11 cellular contexts compared by ENCODE assay signal in genomic region chr3:9416139-9416780, GRCh38. TPM values are rescaled to one million over a fixed set of nuclear protein-coding genes. Genes with fewer than 3 reads are reported as not detected.
A peak's percentile ranks its signal among the peaks of the same experiment; 100 is the strongest.
DNase-seq lines count a peak whose midpoint lies in the region; ATAC-seq and TF ChIP-seq lines count a peak whose summit lies in the region.
"Had no signal": no experiment of that assay in that cellular context is flagged by ENCODE, and none has a peak within 500 bp of the region (broad histone marks: within the 10 kb centered on the region; RNA-seq: fewer than 3 reads in every experiment).

No MANE protein-coding gene starts in this region.

- H3F3A ChIP-seq in GM23338 (replicated peaks; ENCODE audit: low read depth), result no peaks in the 10 kb centered on the region

- peaks cover 100% of the 10 kb centered on the region for H3K79me2 ChIP-seq in GM23338 (replicated peaks; ENCODE audit: insufficient read depth)

- ATAC-seq in GM23338 (no peak), mucosa of descending colon (peak; percentile 65), HG02840 (IDR thresholded peaks at IDR 0.05; ENCODE audit: low FRiP score, unreplicated experiment) (no peak), GM19351 (IDR thresholded peaks at IDR 0.05; ENCODE audit: unreplicated experiment) (no peak)
- ATAC-seq: GM12878, sciatic nerve had no signal

- no peak overlapping the region for H3K27ac ChIP-seq in GM23338 (ENCODE audit: low read depth)

- H3K36me3 Mint-ChIP-seq in GM23338 (ENCODE audit: low read depth), result peaks cover 10% of the 10 kb centered on the region
- H3K36me3 Mint-ChIP-seq in chondrocyte (ENCODE audit: low read depth), result peaks cover 2% of the 10 kb centered on the region

- H3K9me3 Mint-ChIP-seq in GM23338 (no peaks in the 10 kb centered on the region), chondrocyte (ENCODE audit: low read depth) (no peaks in the 10 kb centered on the region)

- peaks cover 53% of the 10 kb centered on the region for H4K20me1 ChIP-seq in GM23338 (replicated peaks; ENCODE audit: insufficient read depth)

- intact Hi-C loops in mucosa of descending colon (cut with DNase I, micrococcal nuclease), result no loop called here

- DNase-seq in AG10803 (ENCODE audit: low read depth) (peak; percentile 71), GM23338 (ENCODE audit: low spot score) (no peak), chondrocyte (ENCODE audit: low spot score) (no peak), mucosa of descending colon (no peak), NCI-H187 treated with DMSO at 0.1 percent for 48 hours (lab: John Stamatoyannopoulos, UW) (no peak), NCI-H69 (lab: John Stamatoyannopoulos, UW) (no peak)
- DNase-seq: NCI-H2107 had no signal

- H2AFZ ChIP-seq in GM23338, result no peak overlapping the region

- H3K27me3 Mint-ChIP-seq in GM23338 (ENCODE audit: insufficient read depth, low read depth, poor library complexity) (peaks cover 9% of the 10 kb centered on the region), chondrocyte (ENCODE audit: low read depth) (no peaks in the 10 kb centered on the region)

- H3K27ac Mint-ChIP-seq in GM23338 (peak overlapping the region; percentile 45), chondrocyte (ENCODE audit: unreplicated experiment) (peak overlapping the region; percentile 6)

- H3K4me2 ChIP-seq in GM23338, result no peak overlapping the region

- H3K9me2 ChIP-seq in GM23338 (ENCODE audit: insufficient read depth), result no peaks in the 10 kb centered on the region

- H3K36me3 ChIP-seq in GM23338 (ENCODE audit: insufficient read depth) (no peaks in the 10 kb centered on the region), mucosa of descending colon (ENCODE audit: low read depth) (no peaks in the 10 kb centered on the region)

- H3K4me3 Mint-ChIP-seq in GM23338 (no peak overlapping the region), chondrocyte (ENCODE audit: unreplicated experiment) (no peak overlapping the region)

- H3K4me3 ChIP-seq in AG10803 (ENCODE audit: low read length) (no peak overlapping the region), GM23338 (no peak overlapping the region), mucosa of descending colon (no peak overlapping the region)
- H3K4me3 ChIP-seq: GM12878 had no signal

- H3K4me1 ChIP-seq in GM23338 (ENCODE audit: insufficient read depth) (peaks cover 11% of the 10 kb centered on the region), mucosa of descending colon (ENCODE audit: low read depth) (peaks cover 23% of the 10 kb centered on the region)

- H3K27me3 ChIP-seq in GM23338 (ENCODE audit: insufficient read depth), result no peaks in the 10 kb centered on the region

- TF ChIP-seq CTCF in AG10803 (conservative IDR thresholded peaks at IDR 0.05; ENCODE audit: low read length) (no peak), GM23338 (conservative IDR thresholded peaks at IDR 0.05; ENCODE audit: low read depth in 2 of 2) (no peak), chondrocyte (IDR thresholded peaks at IDR 0.05) (no peak), mucosa of descending colon (IDR thresholded peaks at IDR 0.05) (no peak)

- H3K4me1 Mint-ChIP-seq in GM23338 (peaks cover 36% of the 10 kb centered on the region), chondrocyte (ENCODE audit: low read depth) (peaks cover 49% of the 10 kb centered on the region)

- no peaks in the 10 kb centered on the region for H3K9me3 ChIP-seq in mucosa of descending colon

TF ChIP-seq in GM23338, 12 proteins besides CTCF, POLR2A, EP300 and RAD21 (continues in another document):
- TF ChIP-seq ZNF331 (CRISPR knock-in tag; IDR thresholded peaks at IDR 0.05; ENCODE audit: low read depth), result no peak
- TF ChIP-seq ZNF114 (CRISPR knock-in tag; IDR thresholded peaks at IDR 0.05), result no peak
- TF ChIP-seq POLR2AphosphoS5 (IDR thresholded peaks at IDR 0.05; ENCODE audit: low read depth), result no peak
- TF ChIP-seq STAT1 (IDR thresholded peaks at IDR 0.05; ENCODE audit: unreplicated experiment), result no peak
- TF ChIP-seq NANOG (IDR thresholded peaks at IDR 0.05; ENCODE audit: borderline replicate concordance), result no peak
- TF ChIP-seq ETS1 (IDR thresholded peaks at IDR 0.05), result no peak
- TF ChIP-seq, protein P1, sequence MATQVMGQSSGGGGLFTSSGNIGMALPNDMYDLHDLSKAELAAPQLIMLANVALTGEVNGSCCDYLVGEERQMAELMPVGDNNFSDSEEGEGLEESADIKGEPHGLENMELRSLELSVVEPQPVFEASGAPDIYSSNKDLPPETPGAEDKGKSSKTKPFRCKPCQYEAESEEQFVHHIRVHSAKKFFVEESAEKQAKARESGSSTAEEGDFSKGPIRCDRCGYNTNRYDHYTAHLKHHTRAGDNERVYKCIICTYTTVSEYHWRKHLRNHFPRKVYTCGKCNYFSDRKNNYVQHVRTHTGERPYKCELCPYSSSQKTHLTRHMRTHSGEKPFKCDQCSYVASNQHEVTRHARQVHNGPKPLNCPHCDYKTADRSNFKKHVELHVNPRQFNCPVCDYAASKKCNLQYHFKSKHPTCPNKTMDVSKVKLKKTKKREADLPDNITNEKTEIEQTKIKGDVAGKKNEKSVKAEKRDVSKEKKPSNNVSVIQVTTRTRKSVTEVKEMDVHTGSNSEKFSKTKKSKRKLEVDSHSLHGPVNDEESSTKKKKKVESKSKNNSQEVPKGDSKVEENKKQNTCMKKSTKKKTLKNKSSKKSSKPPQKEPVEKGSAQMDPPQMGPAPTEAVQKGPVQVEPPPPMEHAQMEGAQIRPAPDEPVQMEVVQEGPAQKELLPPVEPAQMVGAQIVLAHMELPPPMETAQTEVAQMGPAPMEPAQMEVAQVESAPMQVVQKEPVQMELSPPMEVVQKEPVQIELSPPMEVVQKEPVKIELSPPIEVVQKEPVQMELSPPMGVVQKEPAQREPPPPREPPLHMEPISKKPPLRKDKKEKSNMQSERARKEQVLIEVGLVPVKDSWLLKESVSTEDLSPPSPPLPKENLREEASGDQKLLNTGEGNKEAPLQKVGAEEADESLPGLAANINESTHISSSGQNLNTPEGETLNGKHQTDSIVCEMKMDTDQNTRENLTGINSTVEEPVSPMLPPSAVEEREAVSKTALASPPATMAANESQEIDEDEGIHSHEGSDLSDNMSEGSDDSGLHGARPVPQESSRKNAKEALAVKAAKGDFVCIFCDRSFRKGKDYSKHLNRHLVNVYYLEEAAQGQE (IDR thresholded peaks at IDR 0.05; ENCODE audit: unreplicated experiment), result no peak
- TF ChIP-seq CREB1 (CRISPR knock-in tag; IDR thresholded peaks at IDR 0.05; ENCODE audit: low read depth), result no peak

RNA-seq across cellular contexts. Expression of gene SETD5, which starts 18.8 kb away (rescaled TPM):
- 140 and 172 TPM in 2 replicates for total RNA-seq in GM23338 (2014; rRNA removed; shearing (Covaris generic))
- 132 and 143 TPM in 2 replicates for polyA plus RNA-seq in GM23338 (2016; fragmentation: Nextera tagmentation; extraction: Ambion mirVana)
- total RNA-seq in chondrocyte, result 122 to 145 TPM (median 123 TPM) in 3 replicates
- 100 to 1,000 TPM in 2 of 3 donors, 10 to 100 TPM in 1; 94.8 to 132 (median 101) TPM for total RNA-seq in mucosa of descending colon

RNA-seq across cellular contexts. Expression of gene THUMPD3, which starts 53.4 kb away (rescaled TPM):
- total RNA-seq in GM23338 (2014; rRNA removed; shearing (Covaris generic)), result 30.1 and 37.3 TPM in 2 replicates
- 45.2 and 54.1 TPM in 2 replicates for polyA plus RNA-seq in GM23338 (2016; fragmentation: Nextera tagmentation; extraction: Ambion mirVana)
- total RNA-seq in chondrocyte (41.7 to 49.8 TPM (median 43.9 TPM) in 3 replicates), mucosa of descending colon (10 to 100 TPM; 30.0 to 34.0 (median 31.2) TPM)
